ENCODE assay signal across 8 cellular contexts in genomic region chr5:78649220-78649700, GRCh38. TPM values are rescaled to one million over a fixed set of nuclear protein-coding genes. Genes with fewer than 3 reads are reported as not detected.
DNase-seq lines count a peak whose midpoint lies in the region; ATAC-seq, FAIRE-seq and TF ChIP-seq lines count a peak whose summit lies in the region.

No MANE protein-coding gene starts in this region.

- peak overlapping the region; percentile 92 for H3K4me3 ChIP-seq in bronchial epithelial cell (ENCODE audit: low read depth, low read length)

- no peak for ATAC-seq in stimulated activated naive CD8-positive, alpha-beta T cell treated with anti-CD3 and anti-CD28 coated beads, Interleukin-15, Interleukin-2, amounts not matched to agents 100 U/mL and 50 U/mL, for 24 hours
- ATAC-seq in HG02840 (IDR thresholded peaks at IDR 0.05; ENCODE audit: low FRiP score, unreplicated experiment) (no peak), GM19395 (IDR thresholded peaks at IDR 0.05; ENCODE audit: unreplicated experiment) (no peak), HG03342 (IDR thresholded peaks at IDR 0.05; ENCODE audit: unreplicated experiment) (no peak)

- no peak for DNase-seq in stimulated activated naive CD8-positive, alpha-beta T cell treated with anti-CD3 and anti-CD28 coated beads, Interleukin-15, Interleukin-2, amounts not matched to agents 100 U/mL and 50 U/mL, for 24 hours
- DNase-seq in bronchial epithelial cell (ENCODE audit: low read depth): no peak
- peak; percentile 21 to 42 for DNase-seq in lung microvascular endothelial cell (ENCODE audit: low read depth in 2 of 2)
- DNase-seq in erythroblast (lab: John Stamatoyannopoulos, UW): no peak

- no peak for TF ChIP-seq POLR2A in erythroblast (IDR thresholded peaks at IDR 0.05; ENCODE audit: low read length)

- H3K36me3 Mint-ChIP-seq in stimulated activated naive CD8-positive, alpha-beta T cell treated with anti-CD3 and anti-CD28 coated beads, Interleukin-15, Interleukin-2, amounts not matched to agents 100 ng/mL and 50 ng/mL, for 24 hours (ENCODE audit: low read depth): no peaks in the 10 kb centered on the region

- peaks cover 18% of the 10 kb centered on the region for H3K4me1 Mint-ChIP-seq in stimulated activated naive CD8-positive, alpha-beta T cell treated with anti-CD3 and anti-CD28 coated beads, Interleukin-15, Interleukin-2, amounts not matched to agents 100 ng/mL and 50 ng/mL, for 24 hours (ENCODE audit: low read depth)

- H3K4me3 Mint-ChIP-seq in stimulated activated naive CD8-positive, alpha-beta T cell treated with anti-CD3 and anti-CD28 coated beads, Interleukin-15, Interleukin-2, amounts not matched to agents 100 ng/mL and 50 ng/mL, for 24 hours: peak overlapping the region; percentile 43

- H3K27ac Mint-ChIP-seq in stimulated activated naive CD8-positive, alpha-beta T cell treated with anti-CD3 and anti-CD28 coated beads, Interleukin-15, Interleukin-2, amounts not matched to agents 100 ng/mL and 50 ng/mL, for 24 hours: no peak overlapping the region

- H3K36me3 ChIP-seq in bronchial epithelial cell (ENCODE audit: control insufficient read depth, insufficient read depth, low read length): peaks cover 2% of the 10 kb centered on the region

- H3K27me3 ChIP-seq in bronchial epithelial cell (ENCODE audit: control insufficient read depth, insufficient read depth, low read length): no peaks in the 10 kb centered on the region

- H3K27me3 Mint-ChIP-seq in stimulated activated naive CD8-positive, alpha-beta T cell treated with anti-CD3 and anti-CD28 coated beads, Interleukin-15, Interleukin-2, amounts not matched to agents 100 ng/mL and 50 ng/mL, for 24 hours: peaks cover 51% of the 10 kb centered on the region

- FAIRE-seq in bronchial epithelial cell (lab: Jason Lieb, UNC): no peak

- H3K9me3 Mint-ChIP-seq in stimulated activated naive CD8-positive, alpha-beta T cell treated with anti-CD3 and anti-CD28 coated beads, Interleukin-15, Interleukin-2, amounts not matched to agents 100 ng/mL and 50 ng/mL, for 24 hours: no peaks in the 10 kb centered on the region

- no peak for TF ChIP-seq CTCF in bronchial epithelial cell (IDR thresholded peaks at IDR 0.05; ENCODE audit: insufficient read depth, low read length, severe bottlenecking)

RNA-seq across cellular contexts. Expression of gene LHFPL2, which starts 0.7 kb away (rescaled TPM):
- 29.8 and 32.4 TPM in 2 replicates for total RNA-seq in bronchial epithelial cell
- 24.4 and 31.2 TPM in 2 replicates for total RNA-seq in lung microvascular endothelial cell

Comparison
In these comparisons a context has a peak if more than half of its experiments do, and no peak if none do; other contexts are left out.
1. DNase-seq: peak in lung microvascular endothelial cell (2 of 2); none in stimulated activated naive CD8-positive, alpha-beta T cell treated with anti-CD3 and anti-CD28 coated beads, Interleukin-15, Interleukin-2, amounts not matched to agents 100 U/mL and 50 U/mL, for 24 hours (single experiment), bronchial epithelial cell (single experiment) and erythroblast (0 of 2).